8 cellular contexts compared by ENCODE assay signal in the genomic region with DNA sequence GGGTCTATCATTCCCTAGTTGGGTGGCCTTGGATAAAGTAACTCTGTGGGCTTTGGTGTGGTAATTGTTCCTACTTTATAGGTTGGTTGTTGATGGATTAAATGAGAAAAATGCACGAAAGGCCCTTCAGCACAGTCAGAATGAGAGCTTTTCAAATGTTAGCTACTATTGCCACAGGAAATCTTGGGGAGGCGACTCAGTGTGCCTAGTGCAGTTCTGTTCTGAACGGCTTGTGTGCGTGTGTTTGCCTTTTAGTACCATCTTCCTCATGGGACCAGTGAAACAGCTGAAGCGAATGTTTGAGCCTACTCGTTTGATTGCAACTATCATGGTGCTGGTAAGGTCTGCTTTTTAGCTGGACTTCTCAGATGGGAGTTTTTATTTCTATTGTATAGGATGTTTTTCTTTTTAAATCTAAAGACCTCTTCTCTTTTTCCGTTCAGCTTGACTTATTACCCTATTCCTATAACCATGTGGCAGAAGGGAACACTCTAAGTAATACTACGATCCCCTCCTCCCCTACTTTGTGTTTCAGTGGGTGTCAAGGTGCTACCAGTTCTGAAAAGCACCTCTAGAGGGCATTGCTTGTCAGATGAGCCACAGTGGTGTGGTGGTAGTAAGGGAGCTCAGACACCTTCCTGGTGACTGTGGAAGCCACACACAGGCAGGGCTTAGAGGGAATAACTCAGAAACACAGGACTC. TPM values are rescaled to one million over a fixed set of nuclear protein-coding genes. Genes with fewer than 3 reads are reported as not detected.
DNase-seq lines count a peak whose midpoint lies in the region; ATAC-seq and TF ChIP-seq lines count a peak whose summit lies in the region.

No MANE protein-coding gene starts in this region.

- H3K27ac Mint-ChIP-seq in Calu3 (ENCODE audit: unreplicated experiment), result no peak overlapping the region
- H3K27ac Mint-ChIP-seq in activated naive CD8-positive, alpha-beta T cell treated with anti-CD3 and anti-CD28 coated beads, Interleukin-2, amount 50 U/mL, for 24 hours, result peak overlapping the region; percentile 81

- ATAC-seq in GM19324 (IDR thresholded peaks at IDR 0.05; ENCODE audit: low FRiP score, unreplicated experiment) (peak; percentile 54), HG03457 (IDR thresholded peaks at IDR 0.05; ENCODE audit: unreplicated experiment) (peak; percentile 74)
- peak; percentile 66 for ATAC-seq in activated naive CD8-positive, alpha-beta T cell treated with anti-CD3 and anti-CD28 coated beads, Interleukin-2, amount 50 U/mL, for 24 hours

- H3K36me3 Mint-ChIP-seq in Calu3 (ENCODE audit: insufficient read depth, unreplicated experiment), result peaks cover 45% of the 10 kb centered on the region
- peaks cover 71% of the 10 kb centered on the region for H3K36me3 Mint-ChIP-seq in activated naive CD8-positive, alpha-beta T cell treated with anti-CD3 and anti-CD28 coated beads, Interleukin-2, amount 50 U/mL, for 24 hours (ENCODE audit: low read depth)

- DNase-seq in Calu3, result peak; percentile 70
- DNase-seq in OCI-LY7 (ENCODE audit: low spot score), result peak; percentile 52
- peak; percentile 30 for DNase-seq in activated naive CD8-positive, alpha-beta T cell treated with anti-CD3 and anti-CD28 coated beads, Interleukin-2, amount 50 U/mL, for 24 hours
- DNase-seq in iPS-NIHi11 (ENCODE audit: low spot score), result peak; percentile 71
- no peak for DNase-seq in stomach
- DNase-seq in OCI-M2 (lab: John Stamatoyannopoulos, UW; ENCODE audit: unreplicated experiment), result no peak

- BruUV-seq in Calu3 (replicated peaks; lab: Mats Ljungman, UMichigan), result no TSS peak
- no TSS peak for BruUV-seq in OCI-LY7 (replicated peaks; lab: Mats Ljungman, UMichigan)

- TF ChIP-seq CTCF in Calu3 (IDR thresholded peaks at IDR 0.05; ENCODE audit: unreplicated experiment) (peak; percentile 60), OCI-LY7 (conservative IDR thresholded peaks at IDR 0.05; ENCODE audit: low read length) (peak; percentile 78), stomach (IDR thresholded peaks at IDR 0.05) (peak in 4 of 7 experiments; percentile 24 to 43 (median 33))

- no peak overlapping the region for H2AFZ ChIP-seq in OCI-LY7 (ENCODE audit: low read length)

- H3K9me3 ChIP-seq in OCI-LY7 (ENCODE audit: low read length) (no peaks in the 10 kb centered on the region), stomach (no peaks in the 10 kb centered on the region)

- no peaks in the 10 kb centered on the region for H3K9me2 ChIP-seq in OCI-LY7 (ENCODE audit: insufficient read depth, low read length)

- TF ChIP-seq EP300 in stomach (IDR thresholded peaks at IDR 0.05), result no peak

- H4K20me1 ChIP-seq in OCI-LY7 (ENCODE audit: insufficient read depth, low read length), result no peaks in the 10 kb centered on the region

- peaks cover 38% of the 10 kb centered on the region for H3K4me1 Mint-ChIP-seq in Calu3 (ENCODE audit: low read depth, unreplicated experiment)
- H3K4me1 Mint-ChIP-seq in activated naive CD8-positive, alpha-beta T cell treated with anti-CD3 and anti-CD28 coated beads, Interleukin-2, amount 50 U/mL, for 24 hours, result peaks cover 57% of the 10 kb centered on the region

- H3K4me3 Mint-ChIP-seq in Calu3 (ENCODE audit: low read depth, unreplicated experiment), result no peak overlapping the region
- H3K4me3 Mint-ChIP-seq in activated naive CD8-positive, alpha-beta T cell treated with anti-CD3 and anti-CD28 coated beads, Interleukin-2, amount 50 U/mL, for 24 hours, result peak overlapping the region; percentile 5

- H3K27ac ChIP-seq in OCI-LY7 (ENCODE audit: low read depth, low read length, poor library complexity, severe bottlenecking), result no peak overlapping the region
- H3K27ac ChIP-seq in stomach, result peak overlapping the region in 3 of 5 donors; percentile 22 to 67 (median 42)

- H3K79me2 ChIP-seq in OCI-LY7 (ENCODE audit: insufficient read depth, low read depth, low read length), result peaks cover 15% of the 10 kb centered on the region

- H3K36me3 ChIP-seq in OCI-LY7 (ENCODE audit: insufficient read depth, low read length), result peaks cover 96% of the 10 kb centered on the region
- peaks cover 22 to 97% (median 93%) of the 10 kb centered on the region in 4 donors for H3K36me3 ChIP-seq in stomach

- WGBS in stomach, 5 donors, result 91 to 95% (median 93%) methylated on average over 8 of the region's 8 CpGs

- H3K9me3 Mint-ChIP-seq in Calu3 (ENCODE audit: low read depth, unreplicated experiment), result no peaks in the 10 kb centered on the region
- H3K9me3 Mint-ChIP-seq in activated naive CD8-positive, alpha-beta T cell treated with anti-CD3 and anti-CD28 coated beads, Interleukin-2, amount 50 U/mL, for 24 hours, result no peaks in the 10 kb centered on the region

- H3K4me3 ChIP-seq in OCI-LY7 (ENCODE audit: low read depth, low read length, poor library complexity, severe bottlenecking) (no peak overlapping the region), stomach (no peak overlapping the region)

- H3K27me3 Mint-ChIP-seq in Calu3 (ENCODE audit: unreplicated experiment), result no peaks in the 10 kb centered on the region
- H3K27me3 Mint-ChIP-seq in activated naive CD8-positive, alpha-beta T cell treated with anti-CD3 and anti-CD28 coated beads, Interleukin-2, amount 50 U/mL, for 24 hours, result no peaks in the 10 kb centered on the region

- CTCF ChIA-PET in Calu3 (lab: Charles Lee), result interaction anchor here (0.6 to 2.1 kb wide), 18 partner anchors 9 to 1139 kb away, joined by 3 to 77 read pairs (median 4); partner anchors contain the start of genes GPR161 and SFT2D2
- CTCF ChIA-PET in OCI-LY7 (lab: Charles Lee; ENCODE audit: unreplicated experiment), result interaction anchor here (1.8 kb wide), 1 partner anchor 9 kb away, joined by 8 read pairs; the partner anchor contains the start of gene SFT2D2

- H3K4me2 ChIP-seq in OCI-LY7 (ENCODE audit: low read length), result no peak overlapping the region

- H3K27me3 ChIP-seq in stomach, result no peaks in the 10 kb centered on the region

- TF ChIP-seq POLR2A in stomach (IDR thresholded peaks at IDR 0.05), result no peak

- no peaks in the 10 kb centered on the region for H3K4me1 ChIP-seq in OCI-LY7 (ENCODE audit: insufficient read depth, low read length, poor library complexity, severe bottlenecking)
- H3K4me1 ChIP-seq in stomach, result peaks cover 18 to 35% (median 22%) of the 10 kb centered on the region in 4 donors

- POLR2A ChIA-PET in OCI-LY7 (lab: Charles Lee), result interaction anchor here (0.7 to 1.5 kb wide), 6 partner anchors 8 to 1872 kb away, joined by 3 to 6 read pairs (median 4); no protein-coding TSS in a partner anchor

- intact Hi-C loops in Calu3 (cut with micrococcal nuclease; ENCODE audit: unreplicated experiment) (loop anchor here (1.0 to 5.0 kb wide), 2 partner anchors 67 to 87 kb away; no protein-coding TSS in a partner anchor), OCI-LY7 (cut with micrococcal nuclease; ENCODE audit: unreplicated experiment) (no loop called here), stomach (cut with DNase I; ENCODE audit: low total_unique reads) (no loop called here)

RNA-seq across cellular contexts. Expression of gene SFT2D2, which starts 9.2 kb away (rescaled TPM):
- total RNA-seq in Calu3 (2022) (88.2 and 98.3 TPM in 2 replicates), OCI-LY7 (2022) (46.6 and 50.0 TPM in 2 replicates), stomach (10 to 100 TPM in 4 of 5 donors, 1 to 10 TPM in 1; 8.8 to 61.3 (median 43.7) TPM)
- total RNA-seq in OCI-LY7 (2014; rRNA removed; shearing (Covaris generic)), result 20.7 and 22.3 TPM in 2 replicates
- polyA plus RNA-seq in stomach, result 1 to 10 TPM; 1.4 to 4.0 (median 2.4) TPM

RNA-seq across cellular contexts. Expression of gene TBX19, which starts 45.7 kb away (rescaled TPM):
- total RNA-seq in Calu3 (2022) (3.3 and 3.5 TPM in 2 replicates), OCI-LY7 (2022) (0.37 and 0.74 TPM in 2 replicates), stomach (1 to 10 TPM in 3 of 5 donors, not detected in 2; 1.3 to 2.9 (median 1.8) TPM)
- 0.22 and 0.23 TPM in 2 replicates for total RNA-seq in OCI-LY7 (2014; rRNA removed; shearing (Covaris generic))
- 1 to 10 TPM in 1 of 3 donors, under 1 TPM in 2; 0.61 to 1.1 (median 0.62) TPM for polyA plus RNA-seq in stomach

RNA-seq across cellular contexts. Expression of gene TIPRL, which starts 56.2 kb away (rescaled TPM):
- total RNA-seq in Calu3 (2022) (36.6 and 41.6 TPM in 2 replicates), OCI-LY7 (2022) (54.3 and 64.8 TPM in 2 replicates), stomach (100 to 1,000 TPM in 1 of 5 donors, 10 to 100 TPM in 4; 12.0 to 229 (median 37.5) TPM)
- total RNA-seq in OCI-LY7 (2014; rRNA removed; shearing (Covaris generic)), result 36.0 and 37.8 TPM in 2 replicates
- polyA plus RNA-seq in stomach, result 10 to 100 TPM; 10.8 to 15.0 (median 13.9) TPM

Comparison
In these comparisons a context has a peak if more than half of its experiments do, and no peak if none do; other contexts are left out.
1. DNase-seq: peak in Calu3 (single experiment), OCI-LY7 (single experiment), activated naive CD8-positive, alpha-beta T cell treated with anti-CD3 and anti-CD28 coated beads, Interleukin-2, amount 50 U/mL, for 24 hours (single experiment) and iPS-NIHi11 (single experiment); none in stomach (single experiment) and OCI-M2 (single experiment).
2. Peak in every context shown above with its lines, with median percentiles within 50 percentile points of each other: CTCF ChIP-seq and ATAC-seq.